Comparison of ENCODE assay signal across 18 cellular contexts in genomic region chrX:149372861-149373260, GRCh38.
A peak's percentile ranks its signal among the peaks of the same experiment; 100 is the strongest.
DNase-seq lines count a peak whose midpoint lies in the region.
"Had no signal": no experiment of that assay in that cellular context is flagged by ENCODE, and none has a peak within 500 bp of the region (broad histone marks: within the 10 kb centered on the region; RNA-seq: fewer than 3 reads in every experiment).

No MANE protein-coding gene starts in this region.

- H3K4me3 ChIP-seq in HAP-1 = no peak overlapping the region
- H3K4me3 ChIP-seq: GM23338 had no signal

- in situ Hi-C loops in HAP-1 (cut with MboI; ENCODE audit: low sequenced_read_pairs) = no loop called here

- H3K27me3 ChIP-seq in HAP-1 (ENCODE audit: low read depth) = no peaks in the 10 kb centered on the region

- H3K9me3 ChIP-seq in HAP-1 = no peaks in the 10 kb centered on the region
- H3K9me3 ChIP-seq: Caco-2 had no signal

- DNase-seq in DMS53 (lab: John Stamatoyannopoulos, UW) (peak; percentile 19), DMS53 treated with DMSO at 0.1 percent for 48 hours (lab: John Stamatoyannopoulos, UW; ENCODE audit: unreplicated experiment) (no peak), NCI-H1694 treated with DMSO at 0.1 percent for 48 hours (lab: John Stamatoyannopoulos, UW) (peak; percentile 66), SW480 (ENCODE audit: low spot score) (peak; percentile 9), myocyte (ENCODE audit: low read depth) (peak; percentile 31), NCI-H146 treated with DMSO at 0.1 percent for 48 hours (lab: John Stamatoyannopoulos, UW; ENCODE audit: unreplicated experiment) (no peak), HAP-1 (ENCODE audit: low spot score in 2 of 2) (no peak)
- DNase-seq in effector CD8-positive, alpha-beta T cell (lab: John Stamatoyannopoulos, UW) = no peak
- DNase-seq: 8988T, Caco-2, DMS79 treated with DMSO at 0.1 percent for 48 hours, HFFc6, KG1, MM.1S, NCI-H1105 treated with DMSO at 0.1 percent for 48 hours, NCI-H2029, NCI-H526 treated with DMSO at 0.1 percent for 48 hours had no signal

- no peaks in the 10 kb centered on the region for H3K36me3 ChIP-seq in HAP-1 (replicated peaks)

- no peaks in the 10 kb centered on the region for H3K4me1 ChIP-seq in HAP-1
- H3K4me1 ChIP-seq: Caco-2 had no signal

Comparison
In these comparisons a context has a peak if more than half of its experiments do, and no peak if none do; other contexts are left out.
1. DNase-seq: peak in DMS53 (single experiment), NCI-H1694 treated with DMSO at 0.1 percent for 48 hours (single experiment), SW480 (single experiment) and myocyte (single experiment); none in DMS53 treated with DMSO at 0.1 percent for 48 hours (single experiment), NCI-H146 treated with DMSO at 0.1 percent for 48 hours (single experiment), HAP-1 (0 of 2) and effector CD8-positive, alpha-beta T cell (single experiment).